In genomic region chr17:80920406-80920805, GRCh38 we compare ENCODE assay signal across 16 cellular contexts.
A peak's percentile ranks its signal among the peaks of the same experiment; 100 is the strongest.
DNase-seq lines count a peak whose midpoint lies in the region; ATAC-seq and TF ChIP-seq lines count a peak whose summit lies in the region.
"Had no signal": no experiment of that assay in that cellular context is flagged by ENCODE, and none has a peak within 500 bp of the region (broad histone marks: within the 10 kb centered on the region; RNA-seq: fewer than 3 reads in every experiment).

No MANE protein-coding gene starts in this region.

- no peak overlapping the region for H2AK5ac ChIP-seq in IMR-90 (ENCODE audit: low read depth, low read length)

- 80% methylated on average over 7 of the region's 18 CpGs; no CpG with 5 or more reads in 1 of the 2 experiments for WGBS in IMR-90 (ENCODE audit: extremely low coverage in 2 of 2, insufficient read length in 1 of 2), 2 experiments
- WGBS in endodermal cell (ENCODE audit: insufficient coverage in 1 of 2, insufficient read length in 1 of 2), 2 experiments = 76 to 90% methylated on average over 11 to 18 of the region's 18 CpGs

- H3K4me3 Mint-ChIP-seq in endodermal cell = no peak overlapping the region
- no peak overlapping the region for H3K4me3 Mint-ChIP-seq in HFFc6
- H3K4me3 Mint-ChIP-seq: activated CD8-positive, alpha-beta T cell treated with anti-CD3 and anti-CD28 coated beads, Interleukin-2, amount 10 ng/mL, durations not matched to agents 7 days and 5 days had no signal

- H3K36me3 ChIP-seq in IMR-90 (ENCODE audit: control insufficient read depth, insufficient read depth, low read length) (peaks cover 33% of the 10 kb centered on the region), endodermal cell (ENCODE audit: control insufficient read depth, insufficient read depth, low read length) (peaks cover 17% of the 10 kb centered on the region)
- H3K36me3 ChIP-seq: thoracic aorta had no signal

- H3K36me3 Mint-ChIP-seq in endodermal cell (ENCODE audit: low read depth) (peaks cover 35% of the 10 kb centered on the region), HFFc6 (ENCODE audit: low read depth) (peaks cover 8% of the 10 kb centered on the region)

- no peak for ATAC-seq in IMR-90 (ENCODE audit: low read depth)
- ATAC-seq in sciatic nerve = peak; percentile 47
- ATAC-seq in HG03521 (IDR thresholded peaks at IDR 0.05; ENCODE audit: unreplicated experiment) = no peak
- ATAC-seq in HG03097 (IDR thresholded peaks at IDR 0.05; ENCODE audit: low FRiP score, unreplicated experiment) = no peak
- ATAC-seq: activated CD8-positive, alpha-beta T cell treated with anti-CD3 and anti-CD28 coated beads, Interleukin-2, amount 10 ng/mL, durations not matched to agents 7 days and 5 days had no signal

- no peaks in the 10 kb centered on the region for H3K27me3 ChIP-seq in IMR-90 (ENCODE audit: control insufficient read depth, insufficient read depth, low read length)
- H3K27me3 ChIP-seq in endodermal cell (ENCODE audit: control insufficient read depth, insufficient read depth, low read length, poor library complexity, severe bottlenecking) = no peaks in the 10 kb centered on the region

- TF ChIP-seq CTCF in IMR-90 (conservative IDR thresholded peaks at IDR 0.05; ENCODE audit: low read depth, low read length) (no peak), endodermal cell (conservative IDR thresholded peaks at IDR 0.05) (no peak), HFFc6 (IDR thresholded peaks at IDR 0.05) (no peak)

- H2BK120ac ChIP-seq in IMR-90 (ENCODE audit: low read depth, low read length) = no peak overlapping the region

- in situ Hi-C loops in IMR-90 (cut with MboI; ENCODE audit: low sequenced_read_pairs) = no loop called here

- H4K8ac ChIP-seq in IMR-90 (ENCODE audit: low read depth in 2 of 2, low read length in 2 of 2) = no peak overlapping the region

- no peak overlapping the region for H4K5ac ChIP-seq in IMR-90 (ENCODE audit: low read depth, low read length)

- no peak overlapping the region for H3K14ac ChIP-seq in IMR-90 (replicated peaks; ENCODE audit: low read depth, low read length)

- CTCF ChIA-PET in IMR-90 (lab: Yijun Ruan, JAX) = no interaction called here

- H3K4me1 ChIP-seq in IMR-90 (ENCODE audit: control insufficient read depth, insufficient read depth, low read length) = no peaks in the 10 kb centered on the region
- H3K4me1 ChIP-seq in endodermal cell (ENCODE audit: control insufficient read depth, insufficient read depth, low read length) = no peaks in the 10 kb centered on the region

- no peak overlapping the region for H3K4me2 ChIP-seq in IMR-90 (ENCODE audit: low read depth, low read length)

- H3K27ac Mint-ChIP-seq in endodermal cell (no peak overlapping the region), HFFc6 (no peak overlapping the region)
- H3K27ac Mint-ChIP-seq: activated CD8-positive, alpha-beta T cell treated with anti-CD3 and anti-CD28 coated beads, Interleukin-2, amount 10 ng/mL, durations not matched to agents 7 days and 5 days; activated T-helper 2 cell treated with anti-CD3 and anti-CD28 coated beads, Interferon-gamma antibody, Interleukin-2, Interleukin-4, amounts not matched to agents 10 μg/mL and 5 μg/mL and 100 μg/mL, durations not matched to agents 14 hours and 24 hours and 36 hours had no signal

- no peaks in the 10 kb centered on the region; the same call in 1 of the 2 replicates for H3K9me1 ChIP-seq in IMR-90 (ENCODE audit: insufficient read depth, low read length)

- dilution Hi-C loops in IMR-90 (cut with HindIII; ENCODE audit: low sequenced_read_pairs, unreplicated experiment) = no loop called here

- H3K9me3 Mint-ChIP-seq in endodermal cell (peaks cover 11% of the 10 kb centered on the region), HFFc6 (no peaks in the 10 kb centered on the region)
- H3K9me3 Mint-ChIP-seq: activated T-helper 2 cell treated with anti-CD3 and anti-CD28 coated beads, Interferon-gamma antibody, Interleukin-2, Interleukin-4, amounts not matched to agents 10 μg/mL and 5 μg/mL and 100 μg/mL, durations not matched to agents 14 hours and 24 hours and 36 hours had no signal

- no TSS peak for BruUV-seq in IMR-90 (replicated peaks; lab: Mats Ljungman, UMichigan)

- H3K18ac ChIP-seq in IMR-90 (ENCODE audit: low read depth, low read length) = no peak overlapping the region

- no peak overlapping the region for H3K27ac ChIP-seq in IMR-90 (ENCODE audit: insufficient read depth, low read length)
- H3K27ac ChIP-seq in endodermal cell (ENCODE audit: low read depth, low read length) = peak overlapping the region; percentile 47

- H3K4ac ChIP-seq in IMR-90 (ENCODE audit: low read depth, low read length) = no peak overlapping the region

- no peak overlapping the region for H3K23ac ChIP-seq in IMR-90 (ENCODE audit: low read depth, low read length)

- no peak for TF ChIP-seq RAD21 in IMR-90 (IDR thresholded peaks at IDR 0.05; ENCODE audit: low read length)

- no peak overlapping the region for H2BK5ac ChIP-seq in IMR-90 (ENCODE audit: low read depth, low read length, poor library complexity, severe bottlenecking)

- no peak overlapping the region for H2AFZ ChIP-seq in IMR-90 (replicated peaks; ENCODE audit: low read length, poor library complexity)

- H3K9me3 ChIP-seq in IMR-90 (ENCODE audit: control insufficient read depth, insufficient read depth, low read length) (no peaks in the 10 kb centered on the region), endodermal cell (ENCODE audit: control insufficient read depth, low read length) (peaks cover 11% of the 10 kb centered on the region)
- H3K9me3 ChIP-seq: thoracic aorta had no signal

- TF ChIP-seq POLR2A in IMR-90 (IDR thresholded peaks at IDR 0.05; ENCODE audit: low read depth, low read length) = no peak

- intact Hi-C loops in IMR-90 (cut with micrococcal nuclease) = no loop called here
- intact Hi-C loops in sciatic nerve (cut with DNase I) = loop anchor here (1.0 to 5.0 kb wide), 2 partner anchors 22 to 1817 kb away; partner anchors contain the start of gene FN3K

- H3K4me3 ChIP-seq in IMR-90 (ENCODE audit: insufficient read depth, low read depth, low read length) (no peak overlapping the region), endodermal cell (ENCODE audit: low read length) (no peak overlapping the region)
- H3K4me3 ChIP-seq: thoracic aorta had no signal

- POLR2A ChIA-PET in IMR-90 (lab: Charles Lee; ENCODE audit: unreplicated experiment) = no interaction called here

- peaks cover 2% of the 10 kb centered on the region for H3K27me3 Mint-ChIP-seq in endodermal cell (ENCODE audit: insufficient read depth)
- no peaks in the 10 kb centered on the region for H3K27me3 Mint-ChIP-seq in HFFc6 (ENCODE audit: insufficient read depth)

- H4K91ac ChIP-seq in IMR-90 (ENCODE audit: insufficient read depth, low read depth, low read length) = no peak overlapping the region

- H3K9ac ChIP-seq in IMR-90 (ENCODE audit: low read depth, low read length) (no peak overlapping the region), endodermal cell (ENCODE audit: extremely low read depth, low read length, poor library complexity, severe bottlenecking) (no peak overlapping the region)

- no peak overlapping the region for H2BK15ac ChIP-seq in IMR-90 (ENCODE audit: low read depth, low read length)

- H2AK9ac ChIP-seq in IMR-90 (replicated peaks; ENCODE audit: low read depth, low read length, poor library complexity) = no peak overlapping the region

- H3K4me1 Mint-ChIP-seq in endodermal cell (no peaks in the 10 kb centered on the region), HFFc6 (ENCODE audit: low read depth) (no peaks in the 10 kb centered on the region)

- DNase-seq in IMR-90 (peak; percentile 38), endodermal cell (no peak), kidney tubule cell (ENCODE audit: low spot score) (peak; percentile 4), sciatic nerve (ENCODE audit: low spot score) (peak; percentile 51), HFFc6 (no peak), NCI-H1092 treated with DMSO at 0.1 percent for 48 hours (lab: John Stamatoyannopoulos, UW) (no peak)
- DNase-seq: activated CD8-positive, alpha-beta T cell treated with anti-CD3 and anti-CD28 coated beads, Interleukin-2, amount 10 ng/mL, durations not matched to agents 7 days and 5 days; effector CD4-positive, alpha-beta T cell; Kasumi-1; NCI-H1436; NCI-H510A treated with DMSO at 0.1 percent for 48 hours; OCI-M1 had no signal

- no peaks in the 10 kb centered on the region for H4K20me1 ChIP-seq in IMR-90 (ENCODE audit: insufficient read depth, low read length)

- H2BK20ac ChIP-seq in IMR-90 (ENCODE audit: low read depth, low read length) = no peak overlapping the region

- H3K56ac ChIP-seq in IMR-90 (ENCODE audit: extremely low read depth, insufficient read depth, low read length) = no peak overlapping the region

- H3K79me1 ChIP-seq in IMR-90 (ENCODE audit: low read depth in 1 of 2, low read length in 2 of 2) = no peaks in the 10 kb centered on the region

TF ChIP-seq in IMR-90, 13 proteins besides CTCF, POLR2A, EP300 and RAD21:
- no peak for TF ChIP-seq FOS (IDR thresholded peaks at IDR 0.05; ENCODE audit: low read depth, low read length)
- no peak for TF ChIP-seq BHLHE40 (IDR thresholded peaks at IDR 0.05; ENCODE audit: low read depth, low read length)
- no peak for TF ChIP-seq NFE2L2 (IDR thresholded peaks at IDR 0.05; ENCODE audit: low read depth, low read length)
- TF ChIP-seq ELK1 (IDR thresholded peaks at IDR 0.05; ENCODE audit: borderline replicate concordance, low read depth, low read length) = no peak
- TF ChIP-seq CHD1 (IDR thresholded peaks at IDR 0.05; ENCODE audit: low read depth, low read length) = no peak
- no peak for TF ChIP-seq CEBPB (IDR thresholded peaks at IDR 0.05; ENCODE audit: low read depth, low read length)
- TF ChIP-seq USF2 (IDR thresholded peaks at IDR 0.05; ENCODE audit: low read depth, low read length) = no peak
- TF ChIP-seq MAZ (IDR thresholded peaks at IDR 0.05; ENCODE audit: borderline replicate concordance, low read depth, low read length) = no peak
- TF ChIP-seq SMC3 (IDR thresholded peaks at IDR 0.05; ENCODE audit: low read depth, low read length) = no peak
- no peak for TF ChIP-seq RFX5 (IDR thresholded peaks at IDR 0.05; ENCODE audit: low read depth, low read length)

Comparison
In these comparisons a context has a peak if more than half of its experiments do, and no peak if none do; other contexts are left out.
1. DNase-seq: peak in IMR-90 (single experiment), kidney tubule cell (single experiment) and sciatic nerve (single experiment); none in endodermal cell (single experiment), HFFc6 (single experiment) and NCI-H1092 treated with DMSO at 0.1 percent for 48 hours (single experiment).